17 cellular contexts compared by ENCODE assay signal in the genomic region with DNA sequence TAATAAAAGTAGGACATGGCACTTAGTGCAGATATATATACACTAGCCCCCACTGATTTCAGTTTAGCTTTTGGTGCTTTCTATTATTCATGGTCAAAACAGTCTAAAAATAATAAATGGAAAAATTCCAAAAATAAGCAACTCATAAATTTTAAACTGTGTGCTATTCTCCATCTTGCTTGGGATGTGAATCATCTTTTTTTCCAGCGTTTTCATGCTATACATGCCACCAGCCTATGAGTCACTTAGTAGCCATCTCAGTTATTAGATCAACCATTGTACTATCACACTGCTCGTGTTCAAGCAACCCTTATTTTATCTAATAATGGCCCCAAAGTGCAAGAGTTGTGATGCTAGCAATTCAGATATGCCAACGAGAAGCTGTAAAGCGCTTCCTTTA.
DNase-seq lines count a peak whose midpoint lies in the region; ATAC-seq and TF ChIP-seq lines count a peak whose summit lies in the region.
"Had no signal": no experiment of that assay in that cellular context is flagged by ENCODE, and none has a peak within 500 bp of the region (broad histone marks: within the 10 kb centered on the region; RNA-seq: fewer than 3 reads in every experiment).

No MANE protein-coding gene starts in this region.

- TF ChIP-seq CTCF in foreskin fibroblast (IDR thresholded peaks at IDR 0.05; ENCODE audit: low read depth, low read length) = no peak

- peak; percentile 83 for DNase-seq in A172 (ENCODE audit: low spot score)
- peak; percentile 20 for DNase-seq in HPDE6-E6E7 (ENCODE audit: extremely low spot score)
- peak; percentile 68 for DNase-seq in adipocyte (ENCODE audit: low read depth)
- peak; percentile 72 to 85 for DNase-seq in foreskin fibroblast
- no peak for DNase-seq in T-helper 2 cell
- DNase-seq in activated effector memory CD4-positive, alpha-beta T cell treated with anti-CD3 and anti-CD28 coated beads, Interleukin-2, amount 50 U/mL, for 16 hours = no peak
- DNase-seq: activated CD4-positive, CD25-positive, alpha-beta regulatory T cell treated with anti-CD3 and anti-CD28 coated beads, Interleukin-2, amount 50 U/mL, for 72 hours; activated T-cell treated with anti-CD3 and anti-CD28 coated beads, Interleukin-2, amount 50 U/mL, for 48 hours; NCI-H1092; NCI-H69; nephron progenitor cell had no signal

- TF ChIP-seq POLR2A in GM18505 (IDR thresholded peaks at IDR 0.05; ENCODE audit: borderline replicate concordance, extremely low read depth, insufficient read depth, insufficient read length) = no peak

- ATAC-seq in GM18505 (IDR thresholded peaks at IDR 0.05; ENCODE audit: unreplicated experiment) = no peak
- no peak for ATAC-seq in HG02852 (IDR thresholded peaks at IDR 0.05; ENCODE audit: unreplicated experiment)

- no peak overlapping the region for H3K9ac ChIP-seq in adipocyte (ENCODE audit: low read length)

- H3K4me3 ChIP-seq in adipocyte (ENCODE audit: low read length) = no peak overlapping the region
- H3K4me3 ChIP-seq in foreskin fibroblast (ENCODE audit: low read depth in 1 of 2, low read length in 2 of 2) = no peak overlapping the region
- H3K4me3 ChIP-seq: cardiac muscle cell, esophagus muscularis mucosa, SK-N-MC, tibial nerve had no signal

- no peaks in the 10 kb centered on the region for H3K4me1 ChIP-seq in adipocyte (ENCODE audit: control insufficient read depth, insufficient read depth, low read length)
- H3K4me1 ChIP-seq: esophagus muscularis mucosa, tibial nerve had no signal

- H3K36me3 ChIP-seq in adipocyte (ENCODE audit: control insufficient read depth, insufficient read depth, low read length, severe bottlenecking) = no peaks in the 10 kb centered on the region
- H3K36me3 ChIP-seq: cardiac muscle cell, esophagus muscularis mucosa, tibial nerve had no signal

- H3K27me3 ChIP-seq in adipocyte (replicated peaks; ENCODE audit: control insufficient read depth, insufficient read depth, low read length) = no peaks in the 10 kb centered on the region
- H3K27me3 ChIP-seq: cardiac muscle cell, esophagus muscularis mucosa, tibial nerve had no signal

- no peaks in the 10 kb centered on the region for H3K9me3 ChIP-seq in adipocyte (ENCODE audit: control insufficient read depth, low read length)
- H3K9me3 ChIP-seq: esophagus muscularis mucosa, tibial nerve had no signal

Comparison
In these comparisons a context has a peak if more than half of its experiments do, and no peak if none do; other contexts are left out.
1. DNase-seq: peak in A172 (single experiment), HPDE6-E6E7 (single experiment), adipocyte (single experiment) and foreskin fibroblast (2 of 2); none in T-helper 2 cell (0 of 5) and activated effector memory CD4-positive, alpha-beta T cell treated with anti-CD3 and anti-CD28 coated beads, Interleukin-2, amount 50 U/mL, for 16 hours (single experiment).